20 cellular contexts compared by ENCODE assay signal in the genomic region with DNA sequence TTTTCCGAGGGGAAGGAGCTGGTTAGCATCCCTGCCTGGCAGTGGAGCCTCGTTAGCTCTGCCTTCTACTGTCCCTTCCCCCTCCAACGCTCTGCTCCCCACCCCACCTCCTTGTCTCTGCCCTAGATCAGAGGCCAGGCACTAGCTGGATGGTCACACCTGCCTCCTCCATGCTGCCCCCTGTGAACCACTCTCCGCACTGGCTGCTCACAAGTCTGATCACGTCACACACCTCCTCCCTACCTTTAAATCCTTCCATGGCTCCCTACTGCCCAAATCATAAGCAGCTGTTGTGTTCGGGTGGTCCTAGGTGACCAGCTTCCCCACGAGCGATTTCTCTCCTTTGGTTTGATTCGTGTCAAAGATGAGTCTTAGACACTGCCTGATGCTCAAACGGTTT.
"Had no signal": no experiment of that assay in that cellular context is flagged by ENCODE, and none has a peak within 500 bp of the region (broad histone marks: within the 10 kb centered on the region; RNA-seq: fewer than 3 reads in every experiment).

No MANE protein-coding gene starts in this region.

- H3K4me3 Mint-ChIP-seq: activated CD4-positive, alpha-beta T cell treated with anti-CD3 and anti-CD28 coated beads for 36 hours; activated naive CD8-positive, alpha-beta T cell treated with anti-CD3 and anti-CD28 coated beads for 36 hours; dendritic cell treated with granulocyte-macrophage colony-stimulating factor and Interleukin-4, amounts not matched to agents 40 ng/mL and 50 ng/mL, for 4 days; immature natural killer cell had no signal

- DNase-seq: activated CD4-positive, alpha-beta T cell treated with anti-CD3 and anti-CD28 coated beads for 36 hours; activated CD4-positive, alpha-beta T cell treated with anti-CD3 and anti-CD28 coated beads, Interleukin-2, amount 50 U/mL, for 48 hours; activated naive CD8-positive, alpha-beta T cell treated with anti-CD3 and anti-CD28 coated beads for 36 hours; amniotic stem cell; effector memory CD4-positive, alpha-beta T cell; heart right ventricle; immature natural killer cell; kidney glomerular epithelial cell; left ventricle myocardium inferior; mammary epithelial cell; stimulated activated CD4-positive, alpha-beta T cell treated with anti-CD3 and anti-CD28 coated beads, Interleukin-4, amount 100 ng/mL, for 1 hour; upper lobe of left lung had no signal

- H3K27ac Mint-ChIP-seq: activated CD4-positive, alpha-beta T cell treated with anti-CD3 and anti-CD28 coated beads for 36 hours; activated naive CD8-positive, alpha-beta T cell treated with anti-CD3 and anti-CD28 coated beads for 36 hours; dendritic cell treated with granulocyte-macrophage colony-stimulating factor and Interleukin-4, amounts not matched to agents 40 ng/mL and 50 ng/mL, for 4 days had no signal

- H3K4me2 ChIP-seq: smooth muscle cell had no signal

- H3K27me3 ChIP-seq: esophagus muscularis mucosa, upper lobe of left lung had no signal

- H3K79me2 ChIP-seq: parathyroid adenoma had no signal

- H3K27me3 Mint-ChIP-seq: activated CD4-positive, alpha-beta T cell treated with anti-CD3 and anti-CD28 coated beads for 36 hours; activated naive CD8-positive, alpha-beta T cell treated with anti-CD3 and anti-CD28 coated beads for 36 hours had no signal

- H3K36me3 ChIP-seq: esophagus muscularis mucosa, gastroesophageal sphincter, heart right ventricle, left ventricle myocardium inferior, thoracic aorta, upper lobe of left lung had no signal

- H2AFZ ChIP-seq: parathyroid adenoma had no signal

- FAIRE-seq: endothelial cell of umbilical vein had no signal

- H3K4me1 Mint-ChIP-seq: activated naive CD8-positive, alpha-beta T cell treated with anti-CD3 and anti-CD28 coated beads for 36 hours had no signal

- H3K4me1 ChIP-seq: esophagus muscularis mucosa, gastroesophageal sphincter, heart right ventricle, left ventricle myocardium inferior, parathyroid adenoma, upper lobe of left lung had no signal

- H3K4me3 ChIP-seq: esophagus muscularis mucosa, gastroesophageal sphincter, heart right ventricle, left ventricle myocardium inferior, smooth muscle cell, thoracic aorta, upper lobe of left lung had no signal

- ATAC-seq: activated CD4-positive, alpha-beta T cell treated with anti-CD3 and anti-CD28 coated beads for 36 hours; gastroesophageal sphincter; heart right ventricle; sciatic nerve had no signal

- H3K9ac ChIP-seq: parathyroid adenoma had no signal

- H3K27ac ChIP-seq: esophagus muscularis mucosa, gastroesophageal sphincter, heart right ventricle, left ventricle myocardium inferior, parathyroid adenoma, thoracic aorta, upper lobe of left lung had no signal
